ENCODE assay signal across 1 cellular context in the genomic region with DNA sequence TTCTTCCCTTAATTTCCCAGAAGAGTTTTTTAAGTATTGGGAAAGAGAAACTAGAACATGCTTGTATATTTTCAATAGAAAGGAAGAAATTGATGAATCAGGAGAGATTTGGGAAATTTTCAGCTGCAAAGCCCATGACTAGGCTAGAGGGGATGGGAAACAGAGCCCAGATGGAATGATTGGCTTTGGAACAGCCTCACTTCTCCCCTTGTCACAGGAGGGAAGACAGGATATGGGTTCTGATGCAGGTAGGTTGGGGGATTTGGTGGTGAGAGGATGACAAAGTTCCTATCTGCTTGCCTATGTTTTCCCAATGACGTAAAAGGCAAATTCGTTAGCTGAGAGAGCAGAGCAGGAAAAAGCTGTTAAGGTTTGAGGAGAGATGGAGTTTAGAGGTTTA.
TF ChIP-seq lines count a peak whose summit lies in the region.

No MANE protein-coding gene starts in this region.

TF ChIP-seq in GM23338, 12 proteins besides CTCF, POLR2A, EP300 and RAD21 (continued from another document):
- TF ChIP-seq ETS1 (IDR thresholded peaks at IDR 0.05), result no peak
- TF ChIP-seq, protein P1, sequence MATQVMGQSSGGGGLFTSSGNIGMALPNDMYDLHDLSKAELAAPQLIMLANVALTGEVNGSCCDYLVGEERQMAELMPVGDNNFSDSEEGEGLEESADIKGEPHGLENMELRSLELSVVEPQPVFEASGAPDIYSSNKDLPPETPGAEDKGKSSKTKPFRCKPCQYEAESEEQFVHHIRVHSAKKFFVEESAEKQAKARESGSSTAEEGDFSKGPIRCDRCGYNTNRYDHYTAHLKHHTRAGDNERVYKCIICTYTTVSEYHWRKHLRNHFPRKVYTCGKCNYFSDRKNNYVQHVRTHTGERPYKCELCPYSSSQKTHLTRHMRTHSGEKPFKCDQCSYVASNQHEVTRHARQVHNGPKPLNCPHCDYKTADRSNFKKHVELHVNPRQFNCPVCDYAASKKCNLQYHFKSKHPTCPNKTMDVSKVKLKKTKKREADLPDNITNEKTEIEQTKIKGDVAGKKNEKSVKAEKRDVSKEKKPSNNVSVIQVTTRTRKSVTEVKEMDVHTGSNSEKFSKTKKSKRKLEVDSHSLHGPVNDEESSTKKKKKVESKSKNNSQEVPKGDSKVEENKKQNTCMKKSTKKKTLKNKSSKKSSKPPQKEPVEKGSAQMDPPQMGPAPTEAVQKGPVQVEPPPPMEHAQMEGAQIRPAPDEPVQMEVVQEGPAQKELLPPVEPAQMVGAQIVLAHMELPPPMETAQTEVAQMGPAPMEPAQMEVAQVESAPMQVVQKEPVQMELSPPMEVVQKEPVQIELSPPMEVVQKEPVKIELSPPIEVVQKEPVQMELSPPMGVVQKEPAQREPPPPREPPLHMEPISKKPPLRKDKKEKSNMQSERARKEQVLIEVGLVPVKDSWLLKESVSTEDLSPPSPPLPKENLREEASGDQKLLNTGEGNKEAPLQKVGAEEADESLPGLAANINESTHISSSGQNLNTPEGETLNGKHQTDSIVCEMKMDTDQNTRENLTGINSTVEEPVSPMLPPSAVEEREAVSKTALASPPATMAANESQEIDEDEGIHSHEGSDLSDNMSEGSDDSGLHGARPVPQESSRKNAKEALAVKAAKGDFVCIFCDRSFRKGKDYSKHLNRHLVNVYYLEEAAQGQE (IDR thresholded peaks at IDR 0.05; ENCODE audit: unreplicated experiment), result no peak
- TF ChIP-seq ZNF114 (CRISPR knock-in tag; IDR thresholded peaks at IDR 0.05), result no peak
- no peak for TF ChIP-seq CREB1 (CRISPR knock-in tag; IDR thresholded peaks at IDR 0.05; ENCODE audit: low read depth)
- no peak for TF ChIP-seq EZH2 (IDR thresholded peaks at IDR 0.05; ENCODE audit: low read depth, unreplicated experiment)
- no peak for TF ChIP-seq STAT1 (IDR thresholded peaks at IDR 0.05; ENCODE audit: unreplicated experiment)
- no peak for TF ChIP-seq JUNB (IDR thresholded peaks at IDR 0.05; ENCODE audit: unreplicated experiment)
- no peak for TF ChIP-seq POLR2AphosphoS5 (IDR thresholded peaks at IDR 0.05; ENCODE audit: low read depth)
- no peak for TF ChIP-seq NANOG (IDR thresholded peaks at IDR 0.05; ENCODE audit: borderline replicate concordance)
